Comparison of ENCODE assay signal across 1 cellular context in genomic region chr1:165914136-165914798, GRCh38.
TF ChIP-seq lines count a peak whose summit lies in the region.

No MANE protein-coding gene starts in this region.

TF ChIP-seq in HepG2, 621 proteins besides CTCF, POLR2A, EP300 and RAD21 (continued from another document):
- 0 out of 2 replicates have a peak, but pooled peaks have one; percentile 29 for TF ChIP-seq ZBTB25 (CRISPR knock-in tag; IDR thresholded peaks at IDR 0.05)
- TF ChIP-seq ZNF562 (CRISPR knock-in tag; IDR thresholded peaks at IDR 0.05; ENCODE audit: borderline replicate concordance), result no peak
- TF ChIP-seq ZNF75D (CRISPR knock-in tag; IDR thresholded peaks at IDR 0.05; ENCODE audit: borderline replicate concordance), result no peak
- TF ChIP-seq ZXDC (CRISPR knock-in tag; IDR thresholded peaks at IDR 0.05), result no peak
- TF ChIP-seq PPARG (CRISPR knock-in tag; conservative IDR thresholded peaks at IDR 0.05), result 0 out of 2 replicates have a peak, but pooled peaks have one; percentile 19
